In genomic region chr19:16657384-16657783, GRCh38 we compare ENCODE assay signal across 29 cellular contexts. TPM values are rescaled to one million over a fixed set of nuclear protein-coding genes. Genes with fewer than 3 reads are reported as not detected.
A peak's percentile ranks its signal among the peaks of the same experiment; 100 is the strongest.
DNase-seq lines count a peak whose midpoint lies in the region; ATAC-seq and TF ChIP-seq lines count a peak whose summit lies in the region.
"Had no signal": no experiment of that assay in that cellular context is flagged by ENCODE, and none has a peak within 500 bp of the region (broad histone marks: within the 10 kb centered on the region; RNA-seq: fewer than 3 reads in every experiment).

No MANE protein-coding gene starts in this region.

- peaks cover 10 to 66% (median 11%) of the 10 kb centered on the region in 3 experiments for H3K36me3 ChIP-seq in naive thymus-derived CD4-positive, alpha-beta T cell (ENCODE audit: control insufficient read depth in 2 of 3, insufficient read depth in 3 of 3, low read length in 3 of 3)
- peaks cover 0 to 43% of the 10 kb centered on the region in 2 donors for H3K36me3 ChIP-seq in gastrocnemius medialis

- H3K36me3 Mint-ChIP-seq in stimulated activated naive CD8-positive, alpha-beta T cell treated with anti-CD3 and anti-CD28 coated beads, Interleukin-15, Interleukin-2, amounts not matched to agents 100 ng/mL and 50 ng/mL, for 24 hours (ENCODE audit: low read depth), result peaks cover 53% of the 10 kb centered on the region
- H3K36me3 Mint-ChIP-seq in activated B cell treated with CpG ODN at 0.5 μM for 24 hours (ENCODE audit: low read depth), result peaks cover 63% of the 10 kb centered on the region
- peaks cover 5 to 45% (median 15%) of the 10 kb centered on the region in 5 donors for H3K36me3 Mint-ChIP-seq in naive thymus-derived CD4-positive, alpha-beta T cell

- no peaks in the 10 kb centered on the region for H3K9me3 ChIP-seq in naive thymus-derived CD4-positive, alpha-beta T cell (ENCODE audit: control insufficient read depth in 2 of 3, low read length in 3 of 3)
- no peaks in the 10 kb centered on the region for H3K9me3 ChIP-seq in gastrocnemius medialis
- H3K9me3 ChIP-seq: ascending aorta, Peyer's patch, tibial nerve had no signal

- no peaks in the 10 kb centered on the region for H3K27me3 ChIP-seq in naive thymus-derived CD4-positive, alpha-beta T cell (ENCODE audit: control insufficient read depth in 2 of 2, insufficient read depth in 2 of 2, low read length in 2 of 2)
- no peaks in the 10 kb centered on the region for H3K27me3 ChIP-seq in gastrocnemius medialis
- H3K27me3 ChIP-seq: ascending aorta, cardiac muscle cell, Peyer's patch, tibial nerve had no signal

- H3K4me1 Mint-ChIP-seq in stimulated activated naive CD8-positive, alpha-beta T cell treated with anti-CD3 and anti-CD28 coated beads, Interleukin-15, Interleukin-2, amounts not matched to agents 100 ng/mL and 50 ng/mL, for 24 hours (ENCODE audit: low read depth), result peaks cover 43% of the 10 kb centered on the region
- peaks cover 41% of the 10 kb centered on the region for H3K4me1 Mint-ChIP-seq in activated B cell treated with CpG ODN at 0.5 μM for 24 hours
- peaks cover 22 to 53% (median 40%) of the 10 kb centered on the region in 7 donors for H3K4me1 Mint-ChIP-seq in naive thymus-derived CD4-positive, alpha-beta T cell

- TF ChIP-seq CTCF in activated B cell treated with CpG ODN at 0.5 μM for 24 hours (IDR thresholded peaks at IDR 0.05) (no peak), gastrocnemius medialis (IDR thresholded peaks at IDR 0.05 in 4 of 5, conservative IDR thresholded peaks at IDR 0.05 in 1 of 5) (no peak)

- no peaks in the 10 kb centered on the region for H3K9me3 Mint-ChIP-seq in stimulated activated naive CD8-positive, alpha-beta T cell treated with anti-CD3 and anti-CD28 coated beads, Interleukin-15, Interleukin-2, amounts not matched to agents 100 ng/mL and 50 ng/mL, for 24 hours
- no peaks in the 10 kb centered on the region for H3K9me3 Mint-ChIP-seq in activated B cell treated with CpG ODN at 0.5 μM for 24 hours
- peaks cover 0 to under 1% (median 0%) of the 10 kb centered on the region in 11 donors for H3K9me3 Mint-ChIP-seq in naive thymus-derived CD4-positive, alpha-beta T cell
- H3K9me3 Mint-ChIP-seq: activated naive CD4-positive, alpha-beta T cell treated with anti-CD3 and anti-CD28 coated beads, Interleukin-2, amount 50 U/mL, for 72 hours had no signal

- TF ChIP-seq POLR2A in gastrocnemius medialis (IDR thresholded peaks at IDR 0.05), result no peak

- H3K27me3 Mint-ChIP-seq in stimulated activated naive CD8-positive, alpha-beta T cell treated with anti-CD3 and anti-CD28 coated beads, Interleukin-15, Interleukin-2, amounts not matched to agents 100 ng/mL and 50 ng/mL, for 24 hours, result peaks cover 7% of the 10 kb centered on the region
- H3K27me3 Mint-ChIP-seq in activated B cell treated with CpG ODN at 0.5 μM for 24 hours, result no peaks in the 10 kb centered on the region
- H3K27me3 Mint-ChIP-seq in naive thymus-derived CD4-positive, alpha-beta T cell, result peaks cover 0 to 12% (median 0%) of the 10 kb centered on the region in 5 donors

- peak overlapping the region; percentile 9 for H3K27ac Mint-ChIP-seq in stimulated activated naive CD8-positive, alpha-beta T cell treated with anti-CD3 and anti-CD28 coated beads, Interleukin-15, Interleukin-2, amounts not matched to agents 100 ng/mL and 50 ng/mL, for 24 hours
- H3K27ac Mint-ChIP-seq in activated B cell treated with CpG ODN at 0.5 μM for 24 hours, result peak overlapping the region; percentile 52
- H3K27ac Mint-ChIP-seq in naive thymus-derived CD4-positive, alpha-beta T cell, result peak overlapping the region in 5 of 9 donors; percentile 1 to 54 (median 22)

- ATAC-seq in stimulated activated naive CD8-positive, alpha-beta T cell treated with anti-CD3 and anti-CD28 coated beads, Interleukin-15, Interleukin-2, amounts not matched to agents 100 U/mL and 50 U/mL, for 24 hours, result no peak
- ATAC-seq in activated B cell treated with CpG ODN at 0.5 μM for 24 hours (ENCODE audit: low read depth), result no peak
- no peak for ATAC-seq in naive thymus-derived CD4-positive, alpha-beta T cell
- no peak for ATAC-seq in gastrocnemius medialis
- ATAC-seq: activated naive CD4-positive, alpha-beta T cell treated with anti-CD3 and anti-CD28 coated beads, Interleukin-2, amount 50 U/mL, for 72 hours; HCT116; sciatic nerve had no signal

- H3K27ac ChIP-seq in naive thymus-derived CD4-positive, alpha-beta T cell (ENCODE audit: low read depth, low read length), result peak overlapping the region; percentile 14
- H3K27ac ChIP-seq in gastrocnemius medialis, result peak overlapping the region in 1 of 4 donors; percentile 100
- H3K27ac ChIP-seq: ascending aorta, cardiac muscle cell, Peyer's patch, tibial nerve had no signal

- no peak for DNase-seq in stimulated activated naive CD8-positive, alpha-beta T cell treated with anti-CD3 and anti-CD28 coated beads, Interleukin-15, Interleukin-2, amounts not matched to agents 100 U/mL and 50 U/mL, for 24 hours
- DNase-seq in activated B cell treated with CpG ODN at 0.5 μM for 24 hours (no peak), gastrocnemius medialis (no peak), NCI-H2171 (lab: John Stamatoyannopoulos, UW) (no peak), kidney tubule cell (ENCODE audit: low spot score) (no peak)
- no peak for DNase-seq in naive thymus-derived CD4-positive, alpha-beta T cell
- DNase-seq: activated CD4-positive, alpha-beta T cell treated with anti-CD3 and anti-CD28 coated beads, Interleukin-2, amount 50 U/mL, for 1 hour; activated T-cell treated with anti-CD3 and anti-CD28 coated beads, Interleukin-2, amount 50 U/mL, for 1 hour; C1 segment of cervical spinal cord; DMS79 treated with DMSO at 0.1 percent for 48 hours; effector CD4-positive, alpha-beta T cell; GF-D8; hippocampal formation; MV-4-11; NCI-H1436; NCI-H2081; NCI-H345; Peyer's patch; SHP77 treated with DMSO at 0.1 percent for 48 hours; stimulated activated CD4-positive, alpha-beta T cell treated with anti-CD3 and anti-CD28 coated beads, Interleukin-12 subunit alpha, Interleukin-12 subunit beta, amount 100 ng/mL, for 4 hours; stimulated activated CD4-positive, alpha-beta T cell treated with anti-CD3 and anti-CD28 coated beads, Interleukin-2, amount 100 ng/mL, for 48 hours; T1000 had no signal

- H3K4me3 ChIP-seq in naive thymus-derived CD4-positive, alpha-beta T cell (ENCODE audit: low read length), result no peak overlapping the region
- no peak overlapping the region for H3K4me3 ChIP-seq in gastrocnemius medialis
- H3K4me3 ChIP-seq: ascending aorta, cardiac muscle cell, Peyer's patch, tibial nerve had no signal

- POLR2A ChIA-PET in activated B cell treated with CpG ODN at 0.5 μM for 24 hours (lab: Charles Lee), result interaction anchor here (0.6 to 6.2 kb wide), 2 partner anchors 71 to 78 kb away, joined by 3 to 137 read pairs; no protein-coding TSS in a partner anchor
- POLR2A ChIA-PET in naive thymus-derived CD4-positive, alpha-beta T cell (lab: Charles Lee), result no interaction called here

- H3K4me1 ChIP-seq in naive thymus-derived CD4-positive, alpha-beta T cell (ENCODE audit: control insufficient read depth in 2 of 2, insufficient read depth in 2 of 2, low read length in 2 of 2), result peaks cover 19 to 30% of the 10 kb centered on the region in 2 donors
- peaks cover 35% of the 10 kb centered on the region in 2 donors for H3K4me1 ChIP-seq in gastrocnemius medialis

- intact Hi-C loops in activated B cell treated with CpG ODN at 0.5 μM for 24 hours (cut with micrococcal nuclease) (no loop called here), gastrocnemius medialis (cut with DNase I; ENCODE audit: low total_unique reads) (no loop called here)
- intact Hi-C loops in naive thymus-derived CD4-positive, alpha-beta T cell (cut with micrococcal nuclease), result no loop called here

- CTCF ChIA-PET in activated B cell treated with CpG ODN at 0.5 μM for 24 hours (lab: Charles Lee), result no interaction called here
- CTCF ChIA-PET in naive thymus-derived CD4-positive, alpha-beta T cell (lab: Charles Lee), result no interaction called here

- in situ Hi-C loops in gastrocnemius medialis (cut with MboI; ENCODE audit: low sequenced_read_pairs in 4 of 4), result no loop called here

- no peak overlapping the region for H3K4me3 Mint-ChIP-seq in stimulated activated naive CD8-positive, alpha-beta T cell treated with anti-CD3 and anti-CD28 coated beads, Interleukin-15, Interleukin-2, amounts not matched to agents 100 ng/mL and 50 ng/mL, for 24 hours
- H3K4me3 Mint-ChIP-seq in activated B cell treated with CpG ODN at 0.5 μM for 24 hours, result no peak overlapping the region
- peak overlapping the region in 9 of 10 donors; percentile 1 to 88 (median 49) for H3K4me3 Mint-ChIP-seq in naive thymus-derived CD4-positive, alpha-beta T cell

RNA-seq across cellular contexts. Expression of gene SMIM7, which starts 2.6 kb away (rescaled TPM):
- total RNA-seq in activated B cell treated with CpG ODN at 0.5 μM for 24 hours (90.2 and 110 TPM in 2 replicates), gastrocnemius medialis (10 to 100 TPM; 36.4 to 60.5 (median 49.8) TPM)
- 100 to 1,000 TPM in 2 of 5 experiments, 10 to 100 TPM in 3; 56.9 to 108 (median 78.5) TPM for total RNA-seq in naive thymus-derived CD4-positive, alpha-beta T cell
- 10 to 100 TPM; 65.1 to 81.9 TPM for polyA plus RNA-seq in naive thymus-derived CD4-positive, alpha-beta T cell

RNA-seq across cellular contexts. Expression of gene TMEM38A, which starts 3.6 kb away (rescaled TPM):
- total RNA-seq in activated B cell treated with CpG ODN at 0.5 μM for 24 hours (3.1 and 4.0 TPM in 2 replicates), gastrocnemius medialis (100 to 1,000 TPM; 101 to 256 (median 182) TPM)
- 1 to 10 TPM in 1 of 5 experiments, under 1 TPM in 4; 0.53 to 1.4 (median 0.76) TPM for total RNA-seq in naive thymus-derived CD4-positive, alpha-beta T cell
- under 1 TPM; 0.27 to 0.36 TPM for polyA plus RNA-seq in naive thymus-derived CD4-positive, alpha-beta T cell

RNA-seq across cellular contexts. Expression of gene MED26, which starts 29.4 kb away (rescaled TPM):
- 32.0 and 36.1 TPM in 2 replicates for total RNA-seq in activated B cell treated with CpG ODN at 0.5 μM for 24 hours
- 10 to 100 TPM; 14.2 to 34.3 (median 17.4) TPM for total RNA-seq in naive thymus-derived CD4-positive, alpha-beta T cell
- 1 to 10 TPM; 3.3 to 5.3 TPM for polyA plus RNA-seq in naive thymus-derived CD4-positive, alpha-beta T cell
- 10 to 100 TPM in 2 of 4 donors, 1 to 10 TPM in 2; 5.7 to 15.7 (median 9.4) TPM for total RNA-seq in gastrocnemius medialis

Comparison
In these comparisons a context has a peak if more than half of its experiments do, and no peak if none do; other contexts are left out.
1. H3K4me3 Mint-ChIP-seq: peak in naive thymus-derived CD4-positive, alpha-beta T cell (9 of 10); none in stimulated activated naive CD8-positive, alpha-beta T cell treated with anti-CD3 and anti-CD28 coated beads, Interleukin-15, Interleukin-2, amounts not matched to agents 100 ng/mL and 50 ng/mL, for 24 hours (single experiment) and activated B cell treated with CpG ODN at 0.5 μM for 24 hours (single experiment).
2. RNA of gene TMEM38A, which starts 3.6 kb away (total RNA-seq): 101 to 256 TPM in gastrocnemius medialis; 3.1 to 4.0 TPM in activated B cell treated with CpG ODN at 0.5 μM for 24 hours and 0.53 to 1.4 TPM in naive thymus-derived CD4-positive, alpha-beta T cell; every median in the first group is over 10 times any median in the second.
3. Peak in every context shown above with its lines, with median percentiles within 50 percentile points of each other: H3K27ac Mint-ChIP-seq.